8 cellular contexts compared by ENCODE assay signal in genomic region chr12:108855284-108856169, GRCh38. TPM values are rescaled to one million over a fixed set of nuclear protein-coding genes. Genes with fewer than 3 reads are reported as not detected.
A peak's percentile ranks its signal among the peaks of the same experiment; 100 is the strongest.
DNase-seq lines count a peak whose midpoint lies in the region; ATAC-seq and TF ChIP-seq lines count a peak whose summit lies in the region.

No MANE protein-coding gene starts in this region.

- H3K4me3 ChIP-seq in NB4 (ENCODE audit: low read depth, low read length) (peak overlapping the region; percentile 88), H7 (ENCODE audit: insufficient read depth, low read depth, low read length) (no peak overlapping the region)

- peak overlapping the region; percentile 88 for H3K4me3 Mint-ChIP-seq in central memory CD8-positive, alpha-beta T cell
- H3K4me3 Mint-ChIP-seq in natural killer cell treated with Interleukin-12 subunit alpha and Interleukin-12 subunit beta and Interleukin-15 and Interleukin-18, amount 100 ng/mL, for 72 hours: peak overlapping the region; percentile 99

- H3K4me1 Mint-ChIP-seq in central memory CD8-positive, alpha-beta T cell: peaks cover 56% of the 10 kb centered on the region
- peaks cover 45 to 61% of the 10 kb centered on the region in 2 donors for H3K4me1 Mint-ChIP-seq in natural killer cell treated with Interleukin-12 subunit alpha and Interleukin-12 subunit beta and Interleukin-15 and Interleukin-18, amount 100 ng/mL, for 72 hours (ENCODE audit: low read depth in 2 of 2)

- peaks cover 2% of the 10 kb centered on the region; the same call in 1 of the 2 replicates for H3K27me3 ChIP-seq in H7 (ENCODE audit: control insufficient read depth, insufficient read depth, low read length)

- no peaks in the 10 kb centered on the region for H3K27me3 Mint-ChIP-seq in central memory CD8-positive, alpha-beta T cell
- H3K27me3 Mint-ChIP-seq in natural killer cell treated with Interleukin-12 subunit alpha and Interleukin-12 subunit beta and Interleukin-15 and Interleukin-18, amount 100 ng/mL, for 72 hours: no peaks in the 10 kb centered on the region

- H3K36me3 ChIP-seq in H7 (replicated peaks; ENCODE audit: control insufficient read depth, insufficient read depth, low read length): peaks cover 2% of the 10 kb centered on the region

- DNase-seq in NB4 (ENCODE audit: low read depth) (peak; percentile 96), COLO829 (ENCODE audit: low spot score) (no peak), H7 (no peak), T1000 (lab: John Stamatoyannopoulos, UW) (no peak)
- DNase-seq in central memory CD8-positive, alpha-beta T cell (ENCODE audit: low spot score in 2 of 2): no peak
- DNase-seq in natural killer cell treated with Interleukin-12 subunit alpha and Interleukin-12 subunit beta and Interleukin-15 and Interleukin-18, amount 100 ng/mL, for 72 hours (ENCODE audit: low spot score): no peak

- peak overlapping the region; percentile 95; the same call in 1 of the 2 replicates for H3K27ac ChIP-seq in C4-2B

- peaks cover 15% of the 10 kb centered on the region for H3K36me3 Mint-ChIP-seq in central memory CD8-positive, alpha-beta T cell (ENCODE audit: insufficient read depth)
- peaks cover 5% of the 10 kb centered on the region for H3K36me3 Mint-ChIP-seq in natural killer cell treated with Interleukin-12 subunit alpha and Interleukin-12 subunit beta and Interleukin-15 and Interleukin-18, amount 100 ng/mL, for 72 hours

- TF ChIP-seq CTCF in C4-2B (conservative IDR thresholded peaks at IDR 0.05) (no peak), NB4 (IDR thresholded peaks at IDR 0.05; ENCODE audit: low read depth, low read length) (no peak)

- ATAC-seq in central memory CD8-positive, alpha-beta T cell (replicated peaks; ENCODE audit: extremely low read depth, poor library complexity, severe bottlenecking): no peak
- no peak for ATAC-seq in natural killer cell treated with Interleukin-12 subunit alpha and Interleukin-12 subunit beta and Interleukin-15 and Interleukin-18, amount 100 ng/mL, for 72 hours
- no peak for ATAC-seq in GM18909 (IDR thresholded peaks at IDR 0.05; ENCODE audit: poor library complexity, unreplicated experiment)

- peak overlapping the region; percentile 95 for H3K27ac Mint-ChIP-seq in central memory CD8-positive, alpha-beta T cell (ENCODE audit: low read depth)
- peak overlapping the region; percentile 84 to 92 for H3K27ac Mint-ChIP-seq in natural killer cell treated with Interleukin-12 subunit alpha and Interleukin-12 subunit beta and Interleukin-15 and Interleukin-18, amount 100 ng/mL, for 72 hours

- TF ChIP-seq POLR2A in NB4 (IDR thresholded peaks at IDR 0.05; ENCODE audit: extremely low read depth, insufficient read length): peak; percentile 12

- H3K9me3 Mint-ChIP-seq in central memory CD8-positive, alpha-beta T cell: no peaks in the 10 kb centered on the region
- no peaks in the 10 kb centered on the region for H3K9me3 Mint-ChIP-seq in natural killer cell treated with Interleukin-12 subunit alpha and Interleukin-12 subunit beta and Interleukin-15 and Interleukin-18, amount 100 ng/mL, for 72 hours

RNA-seq across cellular contexts. Expression of gene SSH1, which starts 1.9 kb away (rescaled TPM):
- total RNA-seq in natural killer cell treated with Interleukin-12 subunit alpha and Interleukin-12 subunit beta and Interleukin-15 and Interleukin-18, amount 100 ng/mL, for 72 hours: 10 to 100 TPM; 40.5 to 73.9 TPM
- 6.1 and 8.7 TPM in 2 replicates for total RNA-seq in H7 (2014; rRNA removed; shearing (Covaris generic))

RNA-seq across cellular contexts. Expression of gene DAO, which starts 24.4 kb away (rescaled TPM):
- not detected for total RNA-seq in natural killer cell treated with Interleukin-12 subunit alpha and Interleukin-12 subunit beta and Interleukin-15 and Interleukin-18, amount 100 ng/mL, for 72 hours
- not detected in 2 replicates for total RNA-seq in H7 (2014; rRNA removed; shearing (Covaris generic))
